15 cellular contexts compared by ENCODE assay signal in genomic region chr2:16662440-16662839, GRCh38. TPM values are rescaled to one million over a fixed set of nuclear protein-coding genes. Genes with fewer than 3 reads are reported as not detected.
DNase-seq lines count a peak whose midpoint lies in the region; ATAC-seq, FAIRE-seq and TF ChIP-seq lines count a peak whose summit lies in the region.
"Had no signal": no experiment of that assay in that cellular context is flagged by ENCODE, and none has a peak within 500 bp of the region (broad histone marks: within the 10 kb centered on the region; RNA-seq: fewer than 3 reads in every experiment).

No MANE protein-coding gene starts in this region.

- peak overlapping the region; percentile 7 for H3K4me2 ChIP-seq in mesenchymal stem cell (ENCODE audit: low read length, poor library complexity, severe bottlenecking)

- H3K4ac ChIP-seq in mesenchymal stem cell (ENCODE audit: low read depth in 1 of 2, low read length in 2 of 2) = no peak overlapping the region

- no peak overlapping the region for H2AK5ac ChIP-seq in mesenchymal stem cell (ENCODE audit: low read length, severe bottlenecking)

- peak; percentile 38 for DNase-seq in activated CD4-positive, alpha-beta T cell treated with anti-CD3 and anti-CD28 coated beads for 36 hours
- DNase-seq in activated CD4-positive, alpha-beta T cell treated with anti-CD3 and anti-CD28 coated beads, Interleukin-2, amount 50 U/mL, for 4 hours = no peak
- DNase-seq in cardiac fibroblast (ENCODE audit: low read depth in 2 of 2) = peak; percentile 32 to 80
- peak; percentile 81 for DNase-seq in mesenchymal stem cell
- DNase-seq in vagina (ENCODE audit: extremely low spot score in 2 of 2) = peak in 1 of 2 donors; percentile 65
- no peak for DNase-seq in activated naive CD4-positive, alpha-beta T cell treated with anti-CD3 and anti-CD28 coated beads, Interleukin-2, amount 50 U/mL, for 16 hours
- DNase-seq in D721Med (ENCODE audit: insufficient read length, low spot score) = no peak
- DNase-seq: activated CD4-positive, alpha-beta T cell treated with anti-CD3 and anti-CD28 coated beads for 1 hour; DMS153; esophagus squamous epithelium; GOT3 had no signal

- POLR2A ChIA-PET in activated CD4-positive, alpha-beta T cell treated with anti-CD3 and anti-CD28 coated beads for 36 hours (lab: Charles Lee) = no interaction called here

- H3K4me1 Mint-ChIP-seq in activated CD4-positive, alpha-beta T cell treated with anti-CD3 and anti-CD28 coated beads for 36 hours = peaks cover 16% of the 10 kb centered on the region

- H3K27ac ChIP-seq in mesenchymal stem cell (ENCODE audit: low read length, poor library complexity, severe bottlenecking) (peak overlapping the region; percentile 12), vagina (peak overlapping the region; percentile 86)
- H3K27ac ChIP-seq: SK-N-MC, tibial artery had no signal

- H3K4me3 ChIP-seq in cardiac fibroblast (replicated peaks in 1 of 2; ENCODE audit: low read depth in 2 of 2, low read length in 2 of 2) (no peak overlapping the region), mesenchymal stem cell (ENCODE audit: insufficient read depth in 1 of 2, low read depth in 1 of 2, low read length in 2 of 2) (no peak overlapping the region), vagina (no peak overlapping the region)
- H3K4me3 ChIP-seq: esophagus squamous epithelium, SK-N-MC, tibial artery had no signal

- ATAC-seq in activated CD4-positive, alpha-beta T cell treated with anti-CD3 and anti-CD28 coated beads for 36 hours = no peak
- ATAC-seq in HG02973 (IDR thresholded peaks at IDR 0.05; ENCODE audit: unreplicated experiment) = no peak

- H3K9me3 ChIP-seq in mesenchymal stem cell (ENCODE audit: control insufficient read depth, low read length) (no peaks in the 10 kb centered on the region), vagina (no peaks in the 10 kb centered on the region)
- H3K9me3 ChIP-seq: esophagus squamous epithelium, tibial artery had no signal

- 22% methylated on average over 2 of the region's 2 CpGs for WGBS in mesenchymal stem cell

- no peaks in the 10 kb centered on the region for H3K79me1 ChIP-seq in mesenchymal stem cell (replicated peaks; ENCODE audit: low read length, poor library complexity, severe bottlenecking)

- intact Hi-C loops in activated CD4-positive, alpha-beta T cell treated with anti-CD3 and anti-CD28 coated beads for 36 hours (cut with DNase I, micrococcal nuclease) = no loop called here
- intact Hi-C loops in vagina (cut with DNase I) = loop anchor here (10.0 kb wide), 1 partner anchor 1092 kb away; the partner anchor contains the start of genes GEN1 and SMC6

- H2BK5ac ChIP-seq in mesenchymal stem cell (ENCODE audit: low read depth, low read length, poor library complexity, severe bottlenecking) = no peak overlapping the region

- TF ChIP-seq POLR2A in vagina (IDR thresholded peaks at IDR 0.05) = no peak

- H2BK12ac ChIP-seq in mesenchymal stem cell (ENCODE audit: low read length in 2 of 2) = no peak overlapping the region

- no peak overlapping the region for H3K18ac ChIP-seq in mesenchymal stem cell (ENCODE audit: low read depth in 1 of 2, low read length in 2 of 2)

- H3K9ac ChIP-seq in mesenchymal stem cell (ENCODE audit: low read length) = no peak overlapping the region

- H3K27me3 ChIP-seq in mesenchymal stem cell (ENCODE audit: control insufficient read depth in 1 of 2, insufficient read depth in 1 of 2, low read length in 2 of 2) = peaks cover 0 to 9% of the 10 kb centered on the region in 2 experiments
- H3K27me3 ChIP-seq in vagina = no peaks in the 10 kb centered on the region

- CTCF ChIA-PET in activated CD4-positive, alpha-beta T cell treated with anti-CD3 and anti-CD28 coated beads for 36 hours (lab: Charles Lee) = interaction anchor here (1.8 kb wide), 1 partner anchor 10 kb away, joined by 6 read pairs; no protein-coding TSS in a partner anchor

- no peak overlapping the region for H3K23ac ChIP-seq in mesenchymal stem cell (ENCODE audit: low read length in 2 of 2)

- H3K4me1 ChIP-seq in mesenchymal stem cell (ENCODE audit: control insufficient read depth, insufficient read depth, low read depth, low read length) (peaks cover 32% of the 10 kb centered on the region), vagina (peaks cover 80% of the 10 kb centered on the region)

- H3K27me3 Mint-ChIP-seq in activated CD4-positive, alpha-beta T cell treated with anti-CD3 and anti-CD28 coated beads for 36 hours = peaks cover 39% of the 10 kb centered on the region

- H3K36me3 ChIP-seq in mesenchymal stem cell (ENCODE audit: control insufficient read depth in 1 of 2, insufficient read depth in 2 of 2, low read depth in 1 of 2, low read length in 2 of 2) (peaks cover 0 to 3% of the 10 kb centered on the region in 2 experiments), vagina (no peaks in the 10 kb centered on the region)
- H3K36me3 ChIP-seq: esophagus squamous epithelium, tibial artery had no signal

- peak; percentile 4 for TF ChIP-seq CTCF in cardiac fibroblast (IDR thresholded peaks at IDR 0.05; ENCODE audit: low read depth, low read length)
- TF ChIP-seq CTCF in vagina (IDR thresholded peaks at IDR 0.05) = no peak
- TF ChIP-seq CTCF in D721Med (IDR thresholded peaks at IDR 0.05; ENCODE audit: insufficient read depth, missing control alignments) = no peak

- no peak overlapping the region for H2BK120ac ChIP-seq in mesenchymal stem cell (ENCODE audit: low read depth, low read length)

- no peak overlapping the region for H3K27ac Mint-ChIP-seq in activated CD4-positive, alpha-beta T cell treated with anti-CD3 and anti-CD28 coated beads for 36 hours

- no peak overlapping the region for H4K8ac ChIP-seq in mesenchymal stem cell (ENCODE audit: low read length)

- H3K14ac ChIP-seq in mesenchymal stem cell (ENCODE audit: low read length in 2 of 2) = no peak overlapping the region

- H2BK15ac ChIP-seq in mesenchymal stem cell (ENCODE audit: low read depth, poor library complexity, severe bottlenecking) = no peak overlapping the region

- H3K4me3 Mint-ChIP-seq in activated CD4-positive, alpha-beta T cell treated with anti-CD3 and anti-CD28 coated beads for 36 hours = no peak overlapping the region

- H3K9me3 Mint-ChIP-seq in activated CD4-positive, alpha-beta T cell treated with anti-CD3 and anti-CD28 coated beads for 36 hours (ENCODE audit: low read depth) = no peaks in the 10 kb centered on the region

- no peaks in the 10 kb centered on the region for H3K36me3 Mint-ChIP-seq in activated CD4-positive, alpha-beta T cell treated with anti-CD3 and anti-CD28 coated beads for 36 hours (ENCODE audit: low read depth)

- no peak overlapping the region for H2AFZ ChIP-seq in mesenchymal stem cell (ENCODE audit: low read depth, low read length)

- H4K91ac ChIP-seq in mesenchymal stem cell (ENCODE audit: low read length) = no peak overlapping the region

- FAIRE-seq in D721Med (lab: Jason Lieb, UNC) = no peak

RNA-seq across cellular contexts. Expression of gene CYRIA, which starts 3.2 kb away (rescaled TPM):
- total RNA-seq in activated CD4-positive, alpha-beta T cell treated with anti-CD3 and anti-CD28 coated beads for 36 hours = 1 to 10 TPM; 2.5 to 2.8 TPM
- polyA plus RNA-seq in mesenchymal stem cell (2013, experiment 1 of 2) = 12.5 TPM
- polyA plus RNA-seq in mesenchymal stem cell (2013, experiment 2 of 2) = 14.3 TPM
- 12.5 TPM for total RNA-seq in vagina
- total RNA-seq: HT-29 had no signal

Comparison
In these comparisons a context has a peak if more than half of its experiments do, and no peak if none do; other contexts are left out.
1. DNase-seq: peak in activated CD4-positive, alpha-beta T cell treated with anti-CD3 and anti-CD28 coated beads for 36 hours (single experiment), cardiac fibroblast (2 of 2) and mesenchymal stem cell (single experiment); none in activated CD4-positive, alpha-beta T cell treated with anti-CD3 and anti-CD28 coated beads, Interleukin-2, amount 50 U/mL, for 4 hours (0 of 2), activated naive CD4-positive, alpha-beta T cell treated with anti-CD3 and anti-CD28 coated beads, Interleukin-2, amount 50 U/mL, for 16 hours (single experiment) and D721Med (single experiment).